ENCODE assay signal across 8 cellular contexts in genomic region chr1:16207318-16208269, GRCh38. TPM values are rescaled to one million over a fixed set of nuclear protein-coding genes. Genes with fewer than 3 reads are reported as not detected.
DNase-seq lines count a peak whose midpoint lies in the region; ATAC-seq and TF ChIP-seq lines count a peak whose summit lies in the region.

No MANE protein-coding gene starts in this region.

- no peak for ATAC-seq in activated T-cell treated with anti-CD3 and anti-CD28 coated beads, Interleukin-2, amount 50 U/mL, for 4 hours
- ATAC-seq in GM21526 (IDR thresholded peaks at IDR 0.05; ENCODE audit: low FRiP score, unreplicated experiment), result no peak

- H3K4me3 ChIP-seq in tibial nerve, result peak overlapping the region; percentile 35 to 61 (median 52)

- TF ChIP-seq CTCF in tibial nerve (IDR thresholded peaks at IDR 0.05), result no peak

- peaks cover 9% of the 10 kb centered on the region for H3K36me3 Mint-ChIP-seq in activated T-cell treated with anti-CD3 and anti-CD28 coated beads, Interleukin-2, amount 50 U/mL, for 4 hours (ENCODE audit: insufficient read depth)
- peaks cover 6% of the 10 kb centered on the region for H3K36me3 Mint-ChIP-seq in activated naive CD8-positive, alpha-beta T cell

- H3K27me3 Mint-ChIP-seq in activated T-cell treated with anti-CD3 and anti-CD28 coated beads, Interleukin-2, amount 50 U/mL, for 4 hours (ENCODE audit: low read depth), result no peaks in the 10 kb centered on the region
- no peaks in the 10 kb centered on the region for H3K27me3 Mint-ChIP-seq in activated naive CD8-positive, alpha-beta T cell

- WGBS in tibial nerve, 2 donors, result 40 to 48% methylated on average over 32 to 40 of the region's 51 CpGs

- DNase-seq in activated T-cell treated with anti-CD3 and anti-CD28 coated beads, Interleukin-2, amount 50 U/mL, for 4 hours, result no peak
- no peak for DNase-seq in activated T-cell treated with anti-CD3 and anti-CD28 coated beads, Interleukin-2, amount 50 U/mL, for 1 hour
- DNase-seq in left kidney (ENCODE audit: low read depth, low spot score) (peak; percentile 74), tibial nerve (ENCODE audit: low spot score in 2 of 2) (no peak), NCI-H187 (lab: John Stamatoyannopoulos, UW) (no peak)
- DNase-seq in activated effector memory CD4-positive, alpha-beta T cell treated with Interleukin-2 at 50 U/mL for 16 hours, result no peak

- no peaks in the 10 kb centered on the region for H3K9me3 Mint-ChIP-seq in activated T-cell treated with anti-CD3 and anti-CD28 coated beads, Interleukin-2, amount 50 U/mL, for 4 hours
- H3K9me3 Mint-ChIP-seq in activated naive CD8-positive, alpha-beta T cell (ENCODE audit: low read depth), result no peaks in the 10 kb centered on the region

- H3K27ac ChIP-seq in tibial nerve, result peak overlapping the region; percentile 59 to 89 (median 82)

- H3K36me3 ChIP-seq in tibial nerve, result peaks cover 0 to 10% (median 0%) of the 10 kb centered on the region in 3 donors

- H3K27ac Mint-ChIP-seq in activated naive CD8-positive, alpha-beta T cell, result peak overlapping the region; percentile 92

- H3K4me1 Mint-ChIP-seq in activated T-cell treated with anti-CD3 and anti-CD28 coated beads, Interleukin-2, amount 50 U/mL, for 4 hours (ENCODE audit: low read depth), result peaks cover 11% of the 10 kb centered on the region
- H3K4me1 Mint-ChIP-seq in activated naive CD8-positive, alpha-beta T cell (ENCODE audit: low read depth), result peaks cover 2% of the 10 kb centered on the region

- TF ChIP-seq EP300 in tibial nerve (IDR thresholded peaks at IDR 0.05), result no peak

- no peaks in the 10 kb centered on the region for H3K27me3 ChIP-seq in tibial nerve

- TF ChIP-seq POLR2A in tibial nerve (IDR thresholded peaks at IDR 0.05), result no peak

- peaks cover 0 to 39% (median 5%) of the 10 kb centered on the region in 4 donors for H3K4me1 ChIP-seq in tibial nerve

- H3K4me3 Mint-ChIP-seq in activated T-cell treated with anti-CD3 and anti-CD28 coated beads, Interleukin-2, amount 50 U/mL, for 4 hours, result peak overlapping the region; percentile 84
- peak overlapping the region; percentile 84 for H3K4me3 Mint-ChIP-seq in activated naive CD8-positive, alpha-beta T cell

- no peaks in the 10 kb centered on the region for H3K9me3 ChIP-seq in tibial nerve

RNA-seq across cellular contexts. Expression of gene ARHGEF19, which starts 4.9 kb away (rescaled TPM):
- total RNA-seq in activated T-cell treated with anti-CD3 and anti-CD28 coated beads, Interleukin-2, amount 50 U/mL, for 4 hours, result 10 to 100 TPM; 10.6 to 16.6 (median 11.1) TPM
- total RNA-seq in tibial nerve, result 10 to 100 TPM in 2 of 4 donors, 1 to 10 TPM in 2; 7.8 to 19.3 (median 11.1) TPM

RNA-seq across cellular contexts. Expression of gene CPLANE2, which starts 29.4 kb away (rescaled TPM):
- 1 to 10 TPM; 5.0 to 7.1 (median 6.5) TPM for total RNA-seq in activated T-cell treated with anti-CD3 and anti-CD28 coated beads, Interleukin-2, amount 50 U/mL, for 4 hours
- 10 to 100 TPM in 2 of 4 donors, 1 to 10 TPM in 2; 3.6 to 14.4 (median 9.6) TPM for total RNA-seq in tibial nerve

RNA-seq across cellular contexts. Expression of gene EPHA2, which starts 51.7 kb away (rescaled TPM):
- under 1 TPM; 0.29 to 0.35 (median 0.33) TPM for total RNA-seq in activated T-cell treated with anti-CD3 and anti-CD28 coated beads, Interleukin-2, amount 50 U/mL, for 4 hours
- total RNA-seq in tibial nerve, result 10 to 100 TPM; 30.0 to 66.9 (median 35.9) TPM

Comparison
In these comparisons a context has a peak if more than half of its experiments do, and no peak if none do; other contexts are left out.
1. RNA of gene EPHA2, which starts 51.7 kb away (total RNA-seq): 30.0 to 66.9 TPM in tibial nerve; 0.29 to 0.35 TPM in activated T-cell treated with anti-CD3 and anti-CD28 coated beads, Interleukin-2, amount 50 U/mL, for 4 hours; every median in the first group is over 10 times any median in the second.